In genomic region chr11:2473361-2474058, GRCh38 we compare ENCODE assay signal across 25 cellular contexts. TPM values are rescaled to one million over a fixed set of nuclear protein-coding genes. Genes with fewer than 3 reads are reported as not detected.
DNase-seq lines count a peak whose midpoint lies in the region; ATAC-seq lines count a peak whose summit lies in the region.
"Had no signal": no experiment of that assay in that cellular context is flagged by ENCODE, and none has a peak within 500 bp of the region (broad histone marks: within the 10 kb centered on the region; RNA-seq: fewer than 3 reads in every experiment).

No MANE protein-coding gene starts in this region.

- no peak for ATAC-seq in HG03342 (IDR thresholded peaks at IDR 0.05; ENCODE audit: unreplicated experiment)
- ATAC-seq: A549; K562; stimulated activated naive B cell treated with anti-CD40 and anti-IgM and Interleukin-4, amounts not matched to agents 10 μg/mL and 1 μg/mL and 100 μg/mL, for 72 hours had no signal

- H3K36me3 Mint-ChIP-seq in CD8-positive, alpha-beta memory T cell = peaks cover 5 to 9% (median 8%) of the 10 kb centered on the region in 3 donors

- H3K27ac ChIP-seq in mucosa of rectum (ENCODE audit: low read depth in 2 of 2, low read length in 2 of 2) = peak overlapping the region; percentile 22 to 23
- no peak overlapping the region for H3K27ac ChIP-seq in CD8-positive, alpha-beta memory T cell (ENCODE audit: low read depth, low read length)
- H3K27ac ChIP-seq: A549, coronary artery, prostate gland, skin epidermis, thoracic aorta had no signal

- H3K27me3 ChIP-seq in mucosa of rectum (ENCODE audit: control insufficient read depth in 2 of 2, insufficient read depth in 2 of 2, low read length in 2 of 2) = no peaks in the 10 kb centered on the region
- H3K27me3 ChIP-seq in CD8-positive, alpha-beta memory T cell (ENCODE audit: insufficient read depth, low read length, poor library complexity, severe bottlenecking) = no peaks in the 10 kb centered on the region
- H3K27me3 ChIP-seq: BE2C, MG63 had no signal

- H3K27me3 Mint-ChIP-seq in CD8-positive, alpha-beta memory T cell = peaks cover 0 to 1% of the 10 kb centered on the region in 2 donors
- H3K27me3 Mint-ChIP-seq: activated B cell treated with CpG ODN at 0.5 μM for 24 hours had no signal

- H3K27ac Mint-ChIP-seq in CD8-positive, alpha-beta memory T cell = no peak overlapping the region
- H3K27ac Mint-ChIP-seq: activated B cell treated with CpG ODN at 0.5 μM for 24 hours; nephron progenitor cell; stimulated activated naive B cell treated with anti-CD40 and anti-IgM and Interleukin-4, amounts not matched to agents 10 μg/mL and 1 μg/mL and 100 μg/mL, for 72 hours had no signal

- peak; percentile 46 for DNase-seq in activated CD8-positive, alpha-beta memory T cell treated with anti-CD3 and anti-CD28 coated beads for 24 hours
- DNase-seq in activated CD8-positive, alpha-beta memory T cell treated with anti-CD3 and anti-CD28 coated beads, Interleukin-2, amount 50 U/mL, for 4 hours = no peak
- DNase-seq in cardiac septum (ENCODE audit: low spot score) (peak; percentile 75), retina (no peak), NCI-H345 treated with DMSO at 0.1 percent for 48 hours (lab: John Stamatoyannopoulos, UW; ENCODE audit: unreplicated experiment) (no peak)
- no peak for DNase-seq in CD8-positive, alpha-beta memory T cell
- DNase-seq: activated B cell treated with CpG ODN at 0.5 μM for 24 hours; activated CD4-positive, alpha-beta T cell treated with anti-CD3 and anti-CD28 coated beads, Interleukin-2, amount 50 U/mL, for 48 hours; BE2C; MG63; NCI-H1417 treated with DMSO at 0.1 percent for 48 hours; NCI-H526 treated with DMSO at 0.1 percent for 48 hours; nephron progenitor cell; stimulated activated naive B cell treated with anti-CD40 and anti-IgM and Interleukin-4, amounts not matched to agents 10 μg/mL and 1 μg/mL and 100 μg/mL, for 72 hours; T-helper 9 cell had no signal

- H3K4me1 ChIP-seq in mucosa of rectum (ENCODE audit: control insufficient read depth in 2 of 2, insufficient read depth in 2 of 2, low read length in 2 of 2) = peaks cover 3 to 5% of the 10 kb centered on the region in 2 donors
- peaks cover 4% of the 10 kb centered on the region for H3K4me1 ChIP-seq in CD8-positive, alpha-beta memory T cell (ENCODE audit: insufficient read depth, low read length)
- H3K4me1 ChIP-seq: A549, BE2C, HAP-1, prostate gland had no signal

- no peak overlapping the region for H3K9ac ChIP-seq in mucosa of rectum (ENCODE audit: low read depth in 1 of 2, low read length in 2 of 2)

- no peak overlapping the region for H3K4me3 Mint-ChIP-seq in CD8-positive, alpha-beta memory T cell
- H3K4me3 Mint-ChIP-seq: activated B cell treated with CpG ODN at 0.5 μM for 24 hours; nephron progenitor cell; stimulated activated naive B cell treated with anti-CD40 and anti-IgM and Interleukin-4, amounts not matched to agents 10 μg/mL and 1 μg/mL and 100 μg/mL, for 72 hours had no signal

- CTCF ChIA-PET in CD8-positive, alpha-beta memory T cell (lab: Charles Lee) = interaction anchor here (0.7 kb wide), 1 partner anchor 54 kb away, joined by 4 read pairs; no protein-coding TSS in a partner anchor

- peaks cover 2 to 6% (median 4%) of the 10 kb centered on the region in 5 donors for H3K9me3 Mint-ChIP-seq in CD8-positive, alpha-beta memory T cell

- peaks cover 0 to 11% (median 9%) of the 10 kb centered on the region in 3 donors for H3K4me1 Mint-ChIP-seq in CD8-positive, alpha-beta memory T cell
- H3K4me1 Mint-ChIP-seq: nephron progenitor cell had no signal

- POLR2A ChIA-PET in CD8-positive, alpha-beta memory T cell (lab: Charles Lee) = no interaction called here

- H3K4me3 ChIP-seq in mucosa of rectum (ENCODE audit: low read length in 2 of 2) = no peak overlapping the region
- H3K4me3 ChIP-seq in CD8-positive, alpha-beta memory T cell (ENCODE audit: low read length) = no peak overlapping the region
- H3K4me3 ChIP-seq: A549, coronary artery, HAP-1, K562, MG63, prostate gland, skin epidermis, thoracic aorta had no signal

- H3K9me3 ChIP-seq in mucosa of rectum (ENCODE audit: control insufficient read depth in 2 of 2, low read length in 2 of 2) = no peaks in the 10 kb centered on the region
- no peaks in the 10 kb centered on the region for H3K9me3 ChIP-seq in CD8-positive, alpha-beta memory T cell (ENCODE audit: low read length)
- H3K9me3 ChIP-seq: BE2C, HAP-1, prostate gland, thoracic aorta had no signal

- H3K36me3 ChIP-seq in mucosa of rectum (ENCODE audit: control insufficient read depth in 2 of 2, insufficient read depth in 2 of 2, low read length in 2 of 2) = peaks cover 0 to 2% of the 10 kb centered on the region in 2 donors
- H3K36me3 ChIP-seq in CD8-positive, alpha-beta memory T cell (ENCODE audit: insufficient read depth, low read length) = no peaks in the 10 kb centered on the region
- H3K36me3 ChIP-seq: BE2C, HAP-1, MG63, prostate gland, thoracic aorta had no signal

- intact Hi-C loops in cardiac septum (cut with DNase I) = no loop called here

RNA-seq across cellular contexts. Expression of gene KCNQ1, which starts 28.7 kb away (rescaled TPM):
- total RNA-seq in cardiac septum = 43.0 TPM
- 1 to 10 TPM; 2.6 to 3.4 TPM for total RNA-seq in CD8-positive, alpha-beta memory T cell
- 5.7 TPM for polyA plus RNA-seq in CD8-positive, alpha-beta memory T cell
- polyA plus RNA-seq: K562 had no signal

RNA-seq across cellular contexts. Expression of gene TRPM5, which starts 29.2 kb away (rescaled TPM):
- not detected for total RNA-seq in cardiac septum
- total RNA-seq in CD8-positive, alpha-beta memory T cell = not detected
- polyA plus RNA-seq in CD8-positive, alpha-beta memory T cell = not detected
- total RNA-seq: activated B cell treated with CpG ODN at 0.5 μM for 24 hours, bronchial epithelial cell, K562, thoracic aorta had no signal
- polyA plus RNA-seq: A549, K562 had no signal

Comparison
In these comparisons a context has a peak if more than half of its experiments do, and no peak if none do; other contexts are left out.
1. DNase-seq: peak in activated CD8-positive, alpha-beta memory T cell treated with anti-CD3 and anti-CD28 coated beads for 24 hours (single experiment) and cardiac septum (single experiment); none in activated CD8-positive, alpha-beta memory T cell treated with anti-CD3 and anti-CD28 coated beads, Interleukin-2, amount 50 U/mL, for 4 hours (single experiment), retina (single experiment), CD8-positive, alpha-beta memory T cell (0 of 5) and NCI-H345 treated with DMSO at 0.1 percent for 48 hours (single experiment).
2. RNA of gene KCNQ1, which starts 28.7 kb away (total RNA-seq): 43.0 TPM in cardiac septum (single experiment); 2.6 to 3.4 TPM in CD8-positive, alpha-beta memory T cell; every median in the first group is over 10 times any median in the second.